In the genomic region with DNA sequence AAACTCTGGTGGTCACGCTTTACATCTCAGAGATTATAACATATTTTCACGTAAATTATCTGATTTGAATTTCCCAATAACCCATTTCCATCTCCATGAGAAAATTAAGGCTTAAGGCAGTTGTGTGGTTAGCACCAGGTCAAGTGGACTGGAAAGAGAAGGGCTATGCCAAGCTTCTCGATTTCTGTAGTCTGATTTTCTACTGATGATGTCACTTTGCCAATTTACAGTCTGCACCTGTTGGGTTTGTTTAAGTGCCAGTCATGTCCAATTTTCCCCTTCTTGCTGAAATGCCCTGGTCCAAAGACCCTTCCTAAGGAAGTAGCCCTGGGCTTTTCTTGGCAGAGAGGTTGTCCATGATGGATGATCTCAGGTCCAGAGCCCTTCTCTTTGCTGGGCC, we compare ENCODE assay signal across 25 cellular contexts.
"Had no signal": no experiment of that assay in that cellular context is flagged by ENCODE, and none has a peak within 500 bp of the region (broad histone marks: within the 10 kb centered on the region; RNA-seq: fewer than 3 reads in every experiment).

No MANE protein-coding gene starts in this region.

- H3K4me1 ChIP-seq: left lung, prostate gland, uterus had no signal

- H3K27ac ChIP-seq: coronary artery, heart right ventricle, left lung, prostate gland, thoracic aorta, tibial nerve, upper lobe of left lung, uterus had no signal

- H3K27me3 Mint-ChIP-seq: naive thymus-derived CD8-positive, alpha-beta T cell; stimulated activated naive B cell treated with anti-CD40 and anti-IgM and Interleukin-4, amounts not matched to agents 10 μg/mL and 1 μg/mL and 100 μg/mL, for 72 hours; stimulated activated naive CD8-positive, alpha-beta T cell treated with anti-CD3 and anti-CD28 coated beads, Interleukin-15, Interleukin-2, amounts not matched to agents 100 ng/mL and 50 ng/mL, for 24 hours had no signal

- H3K4me1 Mint-ChIP-seq: stimulated activated naive B cell treated with anti-CD40 and anti-IgM and Interleukin-4, amounts not matched to agents 10 μg/mL and 1 μg/mL and 100 μg/mL, for 72 hours had no signal

- H3K36me3 ChIP-seq: esophagus squamous epithelium, heart right ventricle, left lung, prostate gland, thoracic aorta, tibial nerve, upper lobe of left lung, uterus had no signal

- H3K9me3 Mint-ChIP-seq: stimulated activated naive CD8-positive, alpha-beta T cell treated with anti-CD3 and anti-CD28 coated beads, Interleukin-15, Interleukin-2, amounts not matched to agents 100 ng/mL and 50 ng/mL, for 24 hours had no signal

- H3K9me3 ChIP-seq: esophagus squamous epithelium, left lung, prostate gland, thoracic aorta, upper lobe of left lung, uterus had no signal

- H3K27ac Mint-ChIP-seq: naive thymus-derived CD8-positive, alpha-beta T cell; stimulated activated naive B cell treated with anti-CD40 and anti-IgM and Interleukin-4, amounts not matched to agents 10 μg/mL and 1 μg/mL and 100 μg/mL, for 72 hours; stimulated activated naive CD8-positive, alpha-beta T cell treated with anti-CD3 and anti-CD28 coated beads, Interleukin-15, Interleukin-2, amounts not matched to agents 100 ng/mL and 50 ng/mL, for 24 hours had no signal

- H3K4me3 ChIP-seq: coronary artery, esophagus squamous epithelium, heart right ventricle, left lung, prostate gland, thoracic aorta, tibial nerve, upper lobe of left lung, uterus had no signal

- DNase-seq: dermis blood vessel endothelial cell; effector memory CD4-positive, alpha-beta T cell; erythroblast; esophagus squamous epithelium; foreskin melanocyte; glutamatergic neuron; heart right ventricle; hippocampal formation; left cardiac atrium; left lung; mesenchymal stem cell; midbrain; naive thymus-derived CD8-positive, alpha-beta T cell; right cardiac atrium; small intestine; stimulated activated CD4-positive, alpha-beta T cell treated with anti-CD3 and anti-CD28 coated beads, Interleukin-15, amount 100 ng/mL, for 24 hours; stimulated activated CD4-positive, alpha-beta T cell treated with anti-CD3 and anti-CD28 coated beads, Interleukin-2, amount 100 ng/mL, for 48 hours; stimulated activated naive B cell treated with anti-CD40 and anti-IgM and Interleukin-4, amounts not matched to agents 10 μg/mL and 1 μg/mL and 100 μg/mL, for 72 hours; upper lobe of left lung; uterus had no signal

- H3K4me3 Mint-ChIP-seq: naive thymus-derived CD8-positive, alpha-beta T cell; stimulated activated naive B cell treated with anti-CD40 and anti-IgM and Interleukin-4, amounts not matched to agents 10 μg/mL and 1 μg/mL and 100 μg/mL, for 72 hours; stimulated activated naive CD8-positive, alpha-beta T cell treated with anti-CD3 and anti-CD28 coated beads, Interleukin-15, Interleukin-2, amounts not matched to agents 100 ng/mL and 50 ng/mL, for 24 hours had no signal

- H3K27me3 ChIP-seq: esophagus squamous epithelium, heart right ventricle, left lung, tibial nerve, upper lobe of left lung, uterus had no signal

- H3K36me3 Mint-ChIP-seq: naive thymus-derived CD8-positive, alpha-beta T cell; stimulated activated naive B cell treated with anti-CD40 and anti-IgM and Interleukin-4, amounts not matched to agents 10 μg/mL and 1 μg/mL and 100 μg/mL, for 72 hours had no signal
